ENCODE assay signal across 8 cellular contexts in the genomic region with DNA sequence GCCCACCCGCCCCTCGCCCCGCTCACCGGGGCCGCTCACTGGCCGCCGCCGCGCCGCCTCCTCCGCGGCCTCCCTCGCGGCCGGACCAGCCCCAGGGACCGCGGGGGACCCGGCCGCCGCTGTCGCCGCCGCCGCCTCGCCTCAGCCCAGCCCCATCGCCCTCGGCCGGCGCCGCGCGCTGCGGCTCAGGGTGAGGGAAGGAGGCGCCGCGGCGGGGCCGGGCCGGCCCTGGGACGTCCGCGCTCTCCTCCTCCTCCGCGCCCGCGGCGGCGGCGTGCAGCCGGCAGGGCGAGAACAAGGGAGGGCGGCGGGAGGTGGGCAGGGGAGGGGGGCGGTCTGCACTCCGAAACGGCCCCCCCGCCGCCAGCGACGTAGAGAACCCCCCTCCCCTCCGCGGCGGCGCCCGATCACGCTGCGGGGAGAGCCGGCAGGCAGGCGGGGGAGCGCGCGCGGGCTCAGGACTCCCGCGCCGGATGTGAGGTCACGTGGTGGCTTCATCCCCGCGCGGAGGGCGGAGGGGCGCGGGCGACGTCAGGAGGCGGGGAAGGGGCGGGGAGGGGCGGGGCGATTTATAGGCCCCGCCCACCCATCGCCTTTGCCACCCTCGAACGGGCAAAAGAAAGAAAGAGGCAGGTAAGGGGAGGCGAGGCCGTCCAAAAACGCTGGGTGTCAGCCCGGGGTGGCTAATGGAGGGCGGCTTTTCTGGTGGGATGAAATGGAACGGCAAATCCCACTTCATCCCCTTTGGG. TPM values are rescaled to one million over a fixed set of nuclear protein-coding genes. Genes with fewer than 3 reads are reported as not detected.
DNase-seq lines count a peak whose midpoint lies in the region; ATAC-seq and TF ChIP-seq lines count a peak whose summit lies in the region.

Gene ATP13A3, minus strand, starts transcription at position 463 of the 749 bp plus-strand sequence. CDS start 24,812 bp downstream, outside the sequence.

- no peaks in the 10 kb centered on the region for H3K36me3 ChIP-seq in Loucy (ENCODE audit: insufficient read depth, low read length)

- H4K20me1 ChIP-seq in Loucy (ENCODE audit: insufficient read depth, low read length, poor library complexity, severe bottlenecking) = peaks cover 37% of the 10 kb centered on the region

- H3K27me3 ChIP-seq in Loucy (ENCODE audit: insufficient read depth, low read length, poor library complexity, severe bottlenecking) = no peaks in the 10 kb centered on the region

- no peaks in the 10 kb centered on the region for H3K9me3 ChIP-seq in Loucy (ENCODE audit: insufficient read depth, low read depth, low read length)

- H3K27ac Mint-ChIP-seq in natural killer cell treated with Interleukin-12 subunit alpha and Interleukin-12 subunit beta and Interleukin-15 and Interleukin-18, amount 100 ng/mL, for 72 hours = peak within 1 kb of the TSS; percentile 69 to 91
- H3K27ac Mint-ChIP-seq in stimulated activated naive CD8-positive, alpha-beta T cell treated with anti-CD3 and anti-CD28 coated beads, Interleukin-15, Interleukin-2, amounts not matched to agents 100 ng/mL and 50 ng/mL, for 24 hours = peak within 1 kb of the TSS; percentile 93

- peak within 1 kb of the TSS; percentile 83 for H3K4me2 ChIP-seq in Loucy (ENCODE audit: low read depth, low read length, poor library complexity, severe bottlenecking)

- H3K9ac ChIP-seq in Loucy (ENCODE audit: low read depth, low read length, poor library complexity, severe bottlenecking) = peak within 1 kb of the TSS; percentile 98

- H3K4me3 Mint-ChIP-seq in natural killer cell treated with Interleukin-12 subunit alpha and Interleukin-12 subunit beta and Interleukin-15 and Interleukin-18, amount 100 ng/mL, for 72 hours = peak within 1 kb of the TSS; percentile 86
- peak within 1 kb of the TSS; percentile 89 for H3K4me3 Mint-ChIP-seq in stimulated activated naive CD8-positive, alpha-beta T cell treated with anti-CD3 and anti-CD28 coated beads, Interleukin-15, Interleukin-2, amounts not matched to agents 100 ng/mL and 50 ng/mL, for 24 hours

- H3K9me3 Mint-ChIP-seq in natural killer cell treated with Interleukin-12 subunit alpha and Interleukin-12 subunit beta and Interleukin-15 and Interleukin-18, amount 100 ng/mL, for 72 hours = no peaks in the 10 kb centered on the region
- H3K9me3 Mint-ChIP-seq in stimulated activated naive CD8-positive, alpha-beta T cell treated with anti-CD3 and anti-CD28 coated beads, Interleukin-15, Interleukin-2, amounts not matched to agents 100 ng/mL and 50 ng/mL, for 24 hours = no peaks in the 10 kb centered on the region

- DNase-seq in Daoy (ENCODE audit: low read depth) (peak; percentile 94), H4 (ENCODE audit: low spot score) (peak; percentile 86), fibroblast of peridontal ligament (ENCODE audit: extremely low read depth) (peak; percentile 84)
- DNase-seq in activated T-helper 9 cell treated with anti-CD3 and anti-CD28 coated beads, Interleukin-2, amount 50 U/mL, for 16 hours (ENCODE audit: low read depth) = peak; percentile 86
- DNase-seq in natural killer cell treated with Interleukin-12 subunit alpha and Interleukin-12 subunit beta and Interleukin-15 and Interleukin-18, amount 100 ng/mL, for 72 hours (ENCODE audit: low spot score) = peak; percentile 91

- H3K36me3 Mint-ChIP-seq in natural killer cell treated with Interleukin-12 subunit alpha and Interleukin-12 subunit beta and Interleukin-15 and Interleukin-18, amount 100 ng/mL, for 72 hours = peaks cover 9% of the 10 kb centered on the region
- H3K36me3 Mint-ChIP-seq in stimulated activated naive CD8-positive, alpha-beta T cell treated with anti-CD3 and anti-CD28 coated beads, Interleukin-15, Interleukin-2, amounts not matched to agents 100 ng/mL and 50 ng/mL, for 24 hours (ENCODE audit: low read depth) = peaks cover 27% of the 10 kb centered on the region

- H3K9me2 ChIP-seq in Loucy (replicated peaks; ENCODE audit: low read depth, low read length) = no peaks in the 10 kb centered on the region

- H2AFZ ChIP-seq in Loucy (ENCODE audit: low read length) = peak within 1 kb of the TSS; percentile 82

- peak within 1 kb of the TSS; percentile 99 for H3K4me3 ChIP-seq in Loucy (ENCODE audit: low read length, poor library complexity, severe bottlenecking)

- H3K4me1 ChIP-seq in Loucy (ENCODE audit: insufficient read depth, low read length, poor library complexity, severe bottlenecking) = peaks cover 53% of the 10 kb centered on the region

- H3F3A ChIP-seq in Loucy (ENCODE audit: low read depth) = no peaks in the 10 kb centered on the region

- TF ChIP-seq CTCF in Loucy (conservative IDR thresholded peaks at IDR 0.05; ENCODE audit: low read length) = no peak

- TF ChIP-seq POLR2A in Raji (IDR thresholded peaks at IDR 0.05; ENCODE audit: insufficient read depth, low read depth, low read length) = peak; percentile 69

- peaks cover 40 to 59% of the 10 kb centered on the region in 2 donors for H3K4me1 Mint-ChIP-seq in natural killer cell treated with Interleukin-12 subunit alpha and Interleukin-12 subunit beta and Interleukin-15 and Interleukin-18, amount 100 ng/mL, for 72 hours (ENCODE audit: low read depth in 2 of 2)
- peaks cover 72% of the 10 kb centered on the region for H3K4me1 Mint-ChIP-seq in stimulated activated naive CD8-positive, alpha-beta T cell treated with anti-CD3 and anti-CD28 coated beads, Interleukin-15, Interleukin-2, amounts not matched to agents 100 ng/mL and 50 ng/mL, for 24 hours (ENCODE audit: low read depth)

- H3K27me3 Mint-ChIP-seq in natural killer cell treated with Interleukin-12 subunit alpha and Interleukin-12 subunit beta and Interleukin-15 and Interleukin-18, amount 100 ng/mL, for 72 hours = no peaks in the 10 kb centered on the region
- peaks cover 5% of the 10 kb centered on the region for H3K27me3 Mint-ChIP-seq in stimulated activated naive CD8-positive, alpha-beta T cell treated with anti-CD3 and anti-CD28 coated beads, Interleukin-15, Interleukin-2, amounts not matched to agents 100 ng/mL and 50 ng/mL, for 24 hours

- H3K79me2 ChIP-seq in Loucy (ENCODE audit: insufficient read depth, low read length) = peaks cover 70% of the 10 kb centered on the region

- ATAC-seq in natural killer cell treated with Interleukin-12 subunit alpha and Interleukin-12 subunit beta and Interleukin-15 and Interleukin-18, amount 100 ng/mL, for 72 hours = peak; percentile 92 to 95

RNA-seq across cellular contexts. Expression of gene ATP13A3, which starts in this region (rescaled TPM):
- 184 and 186 TPM in 2 replicates for total RNA-seq in Daoy (2014; rRNA removed; shearing (Covaris generic))
- total RNA-seq in H4 (2014; rRNA removed; shearing (Covaris generic)) = 66.1 and 83.2 TPM in 2 replicates
- 100 to 1,000 TPM in 1 of 2 donors, 10 to 100 TPM in 1; 67.6 to 157 TPM for total RNA-seq in natural killer cell treated with Interleukin-12 subunit alpha and Interleukin-12 subunit beta and Interleukin-15 and Interleukin-18, amount 100 ng/mL, for 72 hours

Comparison
In these comparisons a context has a peak if more than half of its experiments do, and no peak if none do; other contexts are left out.
1. Peak in every context shown above with its lines: DNase-seq, ATAC-seq and H3K4me3 ChIP-seq.